In genomic region chr6:71181565-71181964, GRCh38 we compare ENCODE assay signal across 13 cellular contexts.
DNase-seq lines count a peak whose midpoint lies in the region; ATAC-seq and TF ChIP-seq lines count a peak whose summit lies in the region.
"Had no signal": no experiment of that assay in that cellular context is flagged by ENCODE, and none has a peak within 500 bp of the region (broad histone marks: within the 10 kb centered on the region; RNA-seq: fewer than 3 reads in every experiment).

No MANE protein-coding gene starts in this region.

- H3K4me2 ChIP-seq in neural progenitor cell (no peak overlapping the region), MM.1S (ENCODE audit: low read depth, low read length) (no peak overlapping the region)

- no peak overlapping the region for H3K9ac ChIP-seq in neural progenitor cell
- H3K9ac ChIP-seq in MM.1S (ENCODE audit: low read length): no peak overlapping the region

- peaks cover 3% of the 10 kb centered on the region for H3K4me1 Mint-ChIP-seq in neural progenitor cell
- H3K4me1 Mint-ChIP-seq: IgD-negative memory B cell had no signal

- H3K27ac ChIP-seq in neural progenitor cell: no peak overlapping the region
- H3K27ac ChIP-seq in MM.1S (ENCODE audit: low read length): no peak overlapping the region

- no peak overlapping the region for H3K27ac Mint-ChIP-seq in neural progenitor cell
- H3K27ac Mint-ChIP-seq: IgD-negative memory B cell had no signal

- H3K4me3 Mint-ChIP-seq in neural progenitor cell: no peak overlapping the region
- H3K4me3 Mint-ChIP-seq: IgD-negative memory B cell had no signal

- no peaks in the 10 kb centered on the region for H3K36me3 ChIP-seq in MG63
- H3K36me3 ChIP-seq in neural progenitor cell: no peaks in the 10 kb centered on the region
- H3K36me3 ChIP-seq in MM.1S (replicated peaks; ENCODE audit: insufficient read depth, low read length): no peaks in the 10 kb centered on the region

- no peaks in the 10 kb centered on the region for H3K27me3 Mint-ChIP-seq in neural progenitor cell (ENCODE audit: insufficient read depth, low read depth)

- no peak for TF ChIP-seq CTCF in epithelial cell of proximal tubule (conservative IDR thresholded peaks at IDR 0.05; ENCODE audit: low read depth, low read length)
- TF ChIP-seq CTCF in neural progenitor cell (IDR thresholded peaks at IDR 0.05): no peak
- TF ChIP-seq CTCF in MM.1S (IDR thresholded peaks at IDR 0.05; ENCODE audit: low read length): no peak

- H3F3A ChIP-seq in neural progenitor cell (ENCODE audit: low read depth) (no peaks in the 10 kb centered on the region), MM.1S (ENCODE audit: insufficient read depth, low read length) (no peaks in the 10 kb centered on the region)

- H3K9me2 ChIP-seq in MM.1S (replicated peaks; ENCODE audit: insufficient read depth, low read length): no peaks in the 10 kb centered on the region

- H3K36me3 Mint-ChIP-seq in neural progenitor cell: no peaks in the 10 kb centered on the region
- H3K36me3 Mint-ChIP-seq: IgD-negative memory B cell had no signal

- H3K27me3 ChIP-seq in MG63 (no peaks in the 10 kb centered on the region), neural progenitor cell (no peaks in the 10 kb centered on the region), MM.1S (replicated peaks; ENCODE audit: insufficient read depth, low read length) (no peaks in the 10 kb centered on the region)

- H3K79me2 ChIP-seq in neural progenitor cell (ENCODE audit: low read depth) (no peaks in the 10 kb centered on the region), MM.1S (ENCODE audit: low read length) (no peaks in the 10 kb centered on the region)

- H3K4me3 ChIP-seq in MG63: no peak overlapping the region
- no peak overlapping the region for H3K4me3 ChIP-seq in epithelial cell of proximal tubule (ENCODE audit: low read depth, low read length)
- no peak overlapping the region for H3K4me3 ChIP-seq in neural progenitor cell
- H3K4me3 ChIP-seq in MM.1S (ENCODE audit: low read length): no peak overlapping the region

- H3K4me1 ChIP-seq in neural progenitor cell (no peaks in the 10 kb centered on the region), MM.1S (ENCODE audit: low read length) (no peaks in the 10 kb centered on the region)

- no peaks in the 10 kb centered on the region for H3K9me3 ChIP-seq in MG63
- H3K9me3 ChIP-seq in neural progenitor cell (ENCODE audit: low read depth): no peaks in the 10 kb centered on the region
- no peaks in the 10 kb centered on the region for H3K9me3 ChIP-seq in MM.1S (replicated peaks; ENCODE audit: insufficient read depth, low read length)

- ATAC-seq in GM21390 (IDR thresholded peaks at IDR 0.05; ENCODE audit: unreplicated experiment): no peak

- H2AFZ ChIP-seq in neural progenitor cell (replicated peaks) (peak overlapping the region; percentile 19), MM.1S (ENCODE audit: low read length) (no peak overlapping the region)

- DNase-seq in ELR (ENCODE audit: low read depth) (peak; percentile 94), MG63 (peak; percentile 48), epithelial cell of proximal tubule (ENCODE audit: low read depth) (peak; percentile 86), neural progenitor cell (ENCODE audit: low spot score) (peak; percentile 52), Kasumi-1 (lab: John Stamatoyannopoulos, UW) (no peak), MM.1S (no peak), COLO829 (ENCODE audit: low spot score) (no peak)
- DNase-seq: activated T-cell treated with anti-CD3 and anti-CD28 coated beads for 4 hours, DND-41, NCI-H345, T-helper 2 cell had no signal

- H4K20me1 ChIP-seq in neural progenitor cell (ENCODE audit: low read depth) (no peaks in the 10 kb centered on the region), MM.1S (ENCODE audit: insufficient read depth, low read length) (no peaks in the 10 kb centered on the region)

- peaks cover 17% of the 10 kb centered on the region for H3K9me3 Mint-ChIP-seq in neural progenitor cell
- H3K9me3 Mint-ChIP-seq: IgD-negative memory B cell had no signal

Comparison
In these comparisons a context has a peak if more than half of its experiments do, and no peak if none do; other contexts are left out.
1. DNase-seq: peak in ELR (single experiment), MG63 (single experiment), epithelial cell of proximal tubule (single experiment) and neural progenitor cell (single experiment); none in Kasumi-1 (0 of 2), MM.1S (single experiment) and COLO829 (single experiment).